In genomic region chr12:66665416-66665815, GRCh38 we compare ENCODE assay signal across 22 cellular contexts.
"Had no signal": no experiment of that assay in that cellular context is flagged by ENCODE, and none has a peak within 500 bp of the region (broad histone marks: within the 10 kb centered on the region; RNA-seq: fewer than 3 reads in every experiment).

No MANE protein-coding gene starts in this region.

- DNase-seq: activated CD4-positive, alpha-beta T cell treated with anti-CD3 and anti-CD28 coated beads for 1 hour; activated CD4-positive, alpha-beta T cell treated with anti-CD3 and anti-CD28 coated beads, Interleukin-2, amount 50 U/mL, for 1 hour; activated CD8-positive, alpha-beta T cell treated with anti-CD3 and anti-CD28 coated beads, Interleukin-2, amount 10 ng/mL, durations not matched to agents 7 days and 5 days; activated gamma-delta T cell treated with Interleukin-2 at 50 U/mL for 16 hours; aorta; brain microvascular endothelial cell; dorsolateral prefrontal cortex; effector memory CD8-positive, alpha-beta T cell; esophagus squamous epithelium; heart right ventricle; kidney glomerular epithelial cell; left ventricle myocardium inferior; naive thymus-derived CD8-positive, alpha-beta T cell; posterior cingulate gyrus; stimulated activated CD4-positive, alpha-beta T cell treated with anti-CD3 and anti-CD28 coated beads, Interleukin-15, amount 100 ng/mL, for 24 hours; stimulated activated naive CD4-positive, alpha-beta T cell treated with Interleukin-2 at 50 U/mL for 16 hours; T-helper 1 cell; thyroid gland had no signal

- H3K4me3 ChIP-seq: dorsolateral prefrontal cortex, esophagus squamous epithelium, heart right ventricle, left ventricle myocardium inferior, neural progenitor cell, smooth muscle cell, thyroid gland had no signal

- H3K4me2 ChIP-seq: neural progenitor cell, smooth muscle cell had no signal

- H3K27me3 ChIP-seq: brain microvascular endothelial cell, dorsolateral prefrontal cortex, esophagus squamous epithelium, neural progenitor cell, thyroid gland had no signal

- H3K36me3 ChIP-seq: brain microvascular endothelial cell, esophagus squamous epithelium, heart right ventricle, left ventricle myocardium inferior, neural progenitor cell, thyroid gland had no signal

- H3K9me3 ChIP-seq: esophagus squamous epithelium, heart right ventricle, left ventricle myocardium inferior, thyroid gland had no signal

- H2AFZ ChIP-seq: neural progenitor cell had no signal

- H3K4me1 ChIP-seq: neural progenitor cell, thyroid gland had no signal

- H3K27ac ChIP-seq: brain microvascular endothelial cell, dorsolateral prefrontal cortex, esophagus squamous epithelium, heart right ventricle, left ventricle myocardium inferior, neural progenitor cell, thyroid gland had no signal

- H3K9ac ChIP-seq: neural progenitor cell had no signal

- ATAC-seq: activated CD8-positive, alpha-beta T cell treated with anti-CD3 and anti-CD28 coated beads, Interleukin-2, amount 10 ng/mL, durations not matched to agents 7 days and 5 days; activated naive CD4-positive, alpha-beta T cell treated with anti-CD3 and anti-CD28 coated beads, Interleukin-2, amount 50 U/mL, for 72 hours; effector memory CD8-positive, alpha-beta T cell; heart right ventricle; naive thymus-derived CD8-positive, alpha-beta T cell; sciatic nerve had no signal
